In the genomic region with DNA sequence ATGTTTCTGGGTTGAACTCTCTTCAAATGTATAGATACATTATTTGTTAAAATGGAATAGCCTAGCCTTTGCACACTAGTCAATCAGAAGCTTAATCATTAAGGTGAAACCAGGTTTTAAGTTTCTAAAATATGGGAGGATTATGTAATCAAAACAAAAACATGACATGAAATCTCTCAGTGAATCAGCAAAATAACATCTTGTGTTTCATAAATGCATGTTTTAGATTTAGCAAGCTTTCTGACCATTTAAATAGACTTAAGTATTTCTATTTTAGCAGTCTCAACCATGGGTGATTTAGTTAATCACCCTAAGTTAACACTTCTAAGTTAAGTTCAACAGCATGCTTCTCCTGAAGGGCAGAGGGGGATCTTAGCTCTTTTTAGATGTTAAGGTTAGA, we compare ENCODE assay signal across 23 cellular contexts. TPM values are rescaled to one million over a fixed set of nuclear protein-coding genes. Genes with fewer than 3 reads are reported as not detected.
A peak's percentile ranks its signal among the peaks of the same experiment; 100 is the strongest.
DNase-seq lines count a peak whose midpoint lies in the region; ATAC-seq, FAIRE-seq and TF ChIP-seq lines count a peak whose summit lies in the region.
"Had no signal": no experiment of that assay in that cellular context is flagged by ENCODE, and none has a peak within 500 bp of the region (broad histone marks: within the 10 kb centered on the region; RNA-seq: fewer than 3 reads in every experiment).

No MANE protein-coding gene starts in this region.

- DNase-seq in HFFc6 = no peak
- DNase-seq in GM12878 (ENCODE audit: low read depth, low spot score) = no peak
- peak; percentile 49 for DNase-seq in fibroblast of villous mesenchyme (ENCODE audit: low read depth)
- no peak for DNase-seq in DMS114 treated with DMSO at 0.1 percent for 48 hours (lab: John Stamatoyannopoulos, UW; ENCODE audit: unreplicated experiment)
- DNase-seq in A172 (ENCODE audit: low spot score) = no peak
- DNase-seq in upper lobe of right lung = no peak
- no peak for DNase-seq in type B pancreatic cell (ENCODE audit: extremely low spot score, unreplicated experiment)
- DNase-seq: activated CD4-positive, alpha-beta T cell treated with anti-CD3 and anti-CD28 coated beads, Interleukin-2, amount 10 ng/mL, durations not matched to agents 24 days and 14 days; erythroblast; Kasumi-1; NCI-H1417; NCI-H510A; NK-92 treated with Interleukin-12 subunit alpha and Interleukin-12 subunit beta, amount 100 ng/mL, for 24 hours; Peyer's patch; spleen; stimulated activated CD4-positive, alpha-beta T cell treated with anti-CD3 and anti-CD28 coated beads, Interleukin-4, amount 100 ng/mL, for 24 hours; tibial artery had no signal

- H3K4me3 Mint-ChIP-seq in HFFc6 (no peak overlapping the region), type B pancreatic cell (no peak overlapping the region)
- H3K4me3 Mint-ChIP-seq: activated CD4-positive, alpha-beta T cell treated with anti-CD3 and anti-CD28 coated beads, Interleukin-2, amount 10 ng/mL, durations not matched to agents 24 days and 14 days; activated naive CD4-positive, alpha-beta T cell treated with anti-CD3 and anti-CD28 coated beads, Interleukin-2, amount 50 U/mL, for 24 hours; stimulated activated naive CD8-positive, alpha-beta T cell treated with anti-CD3 and anti-CD28 coated beads, Interleukin-15, Interleukin-2, amounts not matched to agents 100 ng/mL and 50 ng/mL, for 24 hours; T-helper 1 cell treated with Interleukin-12 subunit alpha and Interleukin-12 subunit beta and Interleukin-4 antibody, amounts not matched to agents 30 μg/mL and 1 μg/mL, for 36 hours had no signal

- ATAC-seq in GM12878 = no peak; the same call in 2 of the 3 replicates
- ATAC-seq in upper lobe of right lung = no peak

- H2AFZ ChIP-seq in ACC112 (ENCODE audit: low read length, unreplicated experiment) (no peak overlapping the region), GM12878 (ENCODE audit: control insufficient read depth, low read depth, low read length) (no peak overlapping the region)

- no peak for TF ChIP-seq RAD21 in GM12878 (IDR thresholded peaks at IDR 0.05; ENCODE audit: insufficient read depth, low read depth, low read length)

- peaks cover 44% of the 10 kb centered on the region for H3K79me2 ChIP-seq in ACC112 (ENCODE audit: control insufficient read depth, insufficient read depth, low read length, unreplicated experiment)
- peaks cover 22% of the 10 kb centered on the region for H3K79me2 ChIP-seq in GM12878 (ENCODE audit: control insufficient read depth, insufficient read depth, low read length)

- SMC1A ChIA-PET in GM12878 (lab: Charles Lee; ENCODE audit: uncharacterized antibody, unreplicated experiment) = interaction anchor here (0.8 to 3.4 kb wide), 9 partner anchors 9 to 186 kb away, joined by 3 to 20 read pairs (median 6); a partner anchor contains a TSS

- peaks cover 8% of the 10 kb centered on the region for H3K36me3 ChIP-seq in ACC112 (ENCODE audit: insufficient read depth, low read length)
- H3K36me3 ChIP-seq in GM12878 (ENCODE audit: control insufficient read depth in 2 of 2, insufficient read depth in 2 of 2, low read length in 1 of 2) = peaks cover 0 to 10% of the 10 kb centered on the region in 2 experiments; a peak in 3 of 4 replicates
- peaks cover 7% of the 10 kb centered on the region for H3K36me3 ChIP-seq in upper lobe of right lung

- H3K27me3 ChIP-seq in ACC112 (ENCODE audit: insufficient read depth, low read length) (no peaks in the 10 kb centered on the region), GM12878 (replicated peaks in 1 of 2; ENCODE audit: control insufficient read depth in 2 of 2, insufficient read depth in 2 of 2, low read length in 1 of 2) (no peaks in the 10 kb centered on the region), upper lobe of right lung (no peaks in the 10 kb centered on the region)
- H3K27me3 ChIP-seq: ascending aorta; BLaER1 treated with 17β-estradiol and CSF1 and Interleukin-3, amounts not matched to agents 10 nM and 100 nM; Peyer's patch; spleen; tibial artery had no signal

- H3K27ac Mint-ChIP-seq in HFFc6 (peak overlapping the region; percentile 76), type B pancreatic cell (no peak overlapping the region)
- H3K27ac Mint-ChIP-seq: activated CD4-positive, alpha-beta T cell treated with anti-CD3 and anti-CD28 coated beads, Interleukin-2, amount 10 ng/mL, durations not matched to agents 24 days and 14 days; activated naive CD4-positive, alpha-beta T cell treated with anti-CD3 and anti-CD28 coated beads, Interleukin-2, amount 50 U/mL, for 24 hours; stimulated activated naive CD8-positive, alpha-beta T cell treated with anti-CD3 and anti-CD28 coated beads, Interleukin-15, Interleukin-2, amounts not matched to agents 100 ng/mL and 50 ng/mL, for 24 hours; T-helper 1 cell treated with Interleukin-12 subunit alpha and Interleukin-12 subunit beta and Interleukin-4 antibody, amounts not matched to agents 30 μg/mL and 1 μg/mL, for 36 hours had no signal

- in situ Hi-C loops in GM12878 (cut with MboI) = no loop called here

- TF ChIP-seq POLR2A in GM12878 (IDR thresholded peaks at IDR 0.05; ENCODE audit: low read depth, low read length) = no peak

- peak overlapping the region; percentile 59 for H3K27ac ChIP-seq in ACC112 (ENCODE audit: low read depth, low read length)
- H3K27ac ChIP-seq in GM12878 (ENCODE audit: control insufficient read depth, insufficient read depth) = no peak overlapping the region
- H3K27ac ChIP-seq in upper lobe of right lung = no peak overlapping the region
- H3K27ac ChIP-seq: ascending aorta; BLaER1 treated with 17β-estradiol and CSF1 and Interleukin-3, amounts not matched to agents 10 nM and 100 nM; Peyer's patch; spleen; tibial artery had no signal

- no peaks in the 10 kb centered on the region for H4K20me1 ChIP-seq in GM12878 (ENCODE audit: control insufficient read depth, insufficient read depth)

- RAD21 ChIA-PET in GM12878 (lab: Charles Lee; ENCODE audit: unreplicated experiment) = interaction anchor here (0.8 to 1.3 kb wide), 3 partner anchors 9 to 14 kb away, joined by 3 to 5 read pairs (median 3); no protein-coding TSS in a partner anchor

- no peak overlapping the region for H3K4me3 ChIP-seq in ACC112 (ENCODE audit: low read depth, low read length)
- H3K4me3 ChIP-seq in GM12878 = 0 out of 2 replicates have a peak overlapping the region, but pooled peaks have one; percentile 7
- no peak overlapping the region for H3K4me3 ChIP-seq in fibroblast of villous mesenchyme (ENCODE audit: low read depth, low read length)
- no peak overlapping the region for H3K4me3 ChIP-seq in upper lobe of right lung
- H3K4me3 ChIP-seq: ascending aorta; BLaER1 treated with 17β-estradiol and CSF1 and Interleukin-3, amounts not matched to agents 10 nM and 100 nM; Peyer's patch; spleen; tibial artery had no signal

- peaks cover 67% of the 10 kb centered on the region for H3K36me3 Mint-ChIP-seq in HFFc6 (ENCODE audit: low read depth)
- peaks cover 29% of the 10 kb centered on the region for H3K36me3 Mint-ChIP-seq in type B pancreatic cell

- TF ChIP-seq CTCF in HFFc6 (IDR thresholded peaks at IDR 0.05) (no peak), GM12878 (IDR thresholded peaks at IDR 0.05 in 2 of 3, conservative IDR thresholded peaks at IDR 0.05 in 1 of 3; ENCODE audit: control insufficient read depth in 2 of 3, extremely low read depth in 1 of 3, insufficient read depth in 1 of 3, low read depth in 3 of 3, low read length in 3 of 3) (no peak), fibroblast of villous mesenchyme (IDR thresholded peaks at IDR 0.05; ENCODE audit: insufficient read depth, low read depth, low read length) (no peak), upper lobe of right lung (IDR thresholded peaks at IDR 0.05) (no peak), type B pancreatic cell (conservative IDR thresholded peaks at IDR 0.05) (no peak)

- CTCF ChIA-PET in GM12878 (lab: Yijun Ruan, JAX) = interaction anchor here (0.6 to 1.7 kb wide), 6 partner anchors 8 to 673 kb away, joined by 3 to 7 read pairs (median 4); a partner anchor contains a TSS

- no TSS peak for BruUV-seq in GM12878 (replicated peaks; lab: Mats Ljungman, UMichigan)

- FAIRE-seq in GM12878 (lab: Jason Lieb, UNC) = no peak

- no peak for TF ChIP-seq EP300 in GM12878 (IDR thresholded peaks at IDR 0.05; ENCODE audit: borderline replicate concordance in 1 of 2, control insufficient read depth in 1 of 2, low read depth in 2 of 2, low read length in 2 of 2)

- H3K9me3 Mint-ChIP-seq in HFFc6 (peaks cover 6% of the 10 kb centered on the region), type B pancreatic cell (peaks cover 1% of the 10 kb centered on the region)
- H3K9me3 Mint-ChIP-seq: activated naive CD4-positive, alpha-beta T cell treated with anti-CD3 and anti-CD28 coated beads, Interleukin-2, amount 50 U/mL, for 24 hours had no signal

- peaks cover 45% of the 10 kb centered on the region for H3K4me1 Mint-ChIP-seq in HFFc6 (ENCODE audit: low read depth)
- no peaks in the 10 kb centered on the region for H3K4me1 Mint-ChIP-seq in type B pancreatic cell (ENCODE audit: unreplicated experiment)

- POLR2A ChIA-PET in GM12878 (lab: Charles Lee) = interaction anchor here (0.7 to 3.3 kb wide), 2 partner anchors 10 to 12 kb away, joined by 3 to 13 read pairs; a partner anchor contains a TSS

- H3K27me3 Mint-ChIP-seq in HFFc6 (ENCODE audit: insufficient read depth) (no peaks in the 10 kb centered on the region; the same call in 1 of the 2 replicates), type B pancreatic cell (no peaks in the 10 kb centered on the region)
- H3K27me3 Mint-ChIP-seq: activated CD4-positive, alpha-beta T cell treated with anti-CD3 and anti-CD28 coated beads, Interleukin-2, amount 10 ng/mL, durations not matched to agents 24 days and 14 days; activated naive CD4-positive, alpha-beta T cell treated with anti-CD3 and anti-CD28 coated beads, Interleukin-2, amount 50 U/mL, for 24 hours; stimulated activated naive CD8-positive, alpha-beta T cell treated with anti-CD3 and anti-CD28 coated beads, Interleukin-15, Interleukin-2, amounts not matched to agents 100 ng/mL and 50 ng/mL, for 24 hours had no signal

- H3K9me3 ChIP-seq in GM12878 (replicated peaks; ENCODE audit: control insufficient read depth, insufficient read depth, low read length) = peaks cover 4% of the 10 kb centered on the region
- no peaks in the 10 kb centered on the region for H3K9me3 ChIP-seq in upper lobe of right lung
- H3K9me3 ChIP-seq: ascending aorta, Peyer's patch, tibial artery had no signal

- no peak overlapping the region for H3K4me2 ChIP-seq in GM12878 (ENCODE audit: control insufficient read depth, insufficient read depth)
- H3K4me2 ChIP-seq: BLaER1 treated with 17β-estradiol and CSF1 and Interleukin-3, amounts not matched to agents 10 nM and 100 nM had no signal

- intact Hi-C loops in GM12878 (cut with micrococcal nuclease; ENCODE audit: unreplicated experiment) (no loop called here), upper lobe of right lung (cut with DNase I) (no loop called here)

- H3K9ac ChIP-seq in GM12878 (ENCODE audit: control insufficient read depth, insufficient read depth, low read length) = no peak overlapping the region
- H3K9ac ChIP-seq: BLaER1 treated with 17β-estradiol and CSF1 and Interleukin-3, amounts not matched to agents 10 nM and 100 nM had no signal

- H3K4me1 ChIP-seq in ACC112 (ENCODE audit: control insufficient read depth, insufficient read depth, low read length, unreplicated experiment) (peaks cover 17% of the 10 kb centered on the region), GM12878 (ENCODE audit: control insufficient read depth, insufficient read depth, low read length) (no peaks in the 10 kb centered on the region), upper lobe of right lung (no peaks in the 10 kb centered on the region)
- H3K4me1 ChIP-seq: ascending aorta, Peyer's patch, tibial artery had no signal

RNA-seq across cellular contexts. Expression of a gene that starts 11.3 kb away (rescaled TPM):
- total RNA-seq in HFFc6 (2021; fragmentation: NEBNext Ultra II Directional; extraction: Animal tissue kit (Norgen Biotek cat#: 25700)) = 10 to 100 TPM; 28.6 to 35.7 (median 29.9) TPM
- total RNA-seq in GM12878 (2013; cell fraction: nucleolus; rRNA removed) = 28.0 and 28.5 TPM in 2 replicates
- total RNA-seq in GM12878 (2014; rRNA removed) (14.9 and 17.5 TPM in 2 replicates), GM12878 (2014; rRNA removed; fragmentation: Illumina TruSeq; extraction: Trizol) (17.9 and 18.5 TPM in 2 replicates), GM12878 (2021) (22.8 and 24.9 TPM in 2 replicates), fibroblast of villous mesenchyme (16.1 and 32.4 TPM in 2 replicates), upper lobe of right lung (16.8 TPM), type B pancreatic cell (ENCODE audit: low replicate concordance) (16.0 and 26.9 TPM in 2 replicates)
- polyA plus RNA-seq in GM12878 (2011; ENCODE audit: low read depth) = 16.5 TPM
- polyA plus RNA-seq in GM12878 (2011; rRNA removed) (19.2 and 31.2 TPM in 2 replicates), GM12878 (2014; fragmentation: Illumina TruSeq; extraction: Trizol) (21.9 and 28.9 TPM in 2 replicates), GM12878 (2014; fragmentation: Nextera tagmentation; extraction: Ambion mirVana) (10 to 100 TPM in 1 of 2 experiments, 1 to 10 TPM in 1; 9.2 to 17.6 TPM), GM12878 (2014; rRNA removed) (14.1 and 14.5 TPM in 2 replicates), GM12878 (2016; fragmentation: Nextera tagmentation; extraction: Ambion mirVana) (10 to 100 TPM; 13.0 to 13.9 TPM)
- polyA plus RNA-seq in GM12878 (2011; cell fraction: cytosol; rRNA removed) = 12.5 and 12.8 TPM in 2 replicates
- polyA plus RNA-seq in GM12878 (2011; cell fraction: nucleus; rRNA removed) = 7.3 and 7.7 TPM in 2 replicates
- 6.8 and 11.6 TPM in 2 replicates for polyA plus RNA-seq in GM12878 (2012)
- polyA minus RNA-seq in GM12878 (2011; rRNA and poly(A)+ RNA removed) = 16.6 and 32.4 TPM in 2 replicates
- 6.2 and 7.6 TPM in 2 replicates for polyA minus RNA-seq in GM12878 (2011; cell fraction: cytosol; rRNA and poly(A)+ RNA removed)
- 6.9 and 14.5 TPM in 2 replicates for polyA minus RNA-seq in GM12878 (2011; cell fraction: nucleus; rRNA and poly(A)+ RNA removed)
- total RNA-seq in A172 (2014; rRNA removed; shearing (Covaris generic)) = 20.6 and 30.0 TPM in 2 replicates

RNA-seq across cellular contexts. Expression of a gene that starts 11.5 kb away (rescaled TPM):
- 10 to 100 TPM; 32.0 to 39.4 (median 36.9) TPM for total RNA-seq in HFFc6 (2021; fragmentation: NEBNext Ultra II Directional; extraction: Animal tissue kit (Norgen Biotek cat#: 25700))
- 15.9 and 16.3 TPM in 2 replicates for total RNA-seq in GM12878 (2013; cell fraction: nucleolus; rRNA removed)
- total RNA-seq in GM12878 (2014; rRNA removed) (10.5 and 11.1 TPM in 2 replicates), GM12878 (2014; rRNA removed; fragmentation: Illumina TruSeq; extraction: Trizol) (21.7 and 21.8 TPM in 2 replicates), GM12878 (2021) (22.2 and 23.3 TPM in 2 replicates), fibroblast of villous mesenchyme (16.1 and 18.1 TPM in 2 replicates), upper lobe of right lung (17.2 TPM), type B pancreatic cell (ENCODE audit: low replicate concordance) (13.5 and 15.5 TPM in 2 replicates)
- 14.2 TPM for polyA plus RNA-seq in GM12878 (2011; ENCODE audit: low read depth)
- polyA plus RNA-seq in GM12878 (2011; rRNA removed) (12.8 and 19.4 TPM in 2 replicates), GM12878 (2014; fragmentation: Illumina TruSeq; extraction: Trizol) (37.7 and 50.0 TPM in 2 replicates), GM12878 (2014; fragmentation: Nextera tagmentation; extraction: Ambion mirVana) (10 to 100 TPM; 28.1 to 30.3 TPM), GM12878 (2014; rRNA removed) (13.6 and 14.4 TPM in 2 replicates), GM12878 (2016; fragmentation: Nextera tagmentation; extraction: Ambion mirVana) (10 to 100 TPM; 36.5 to 38.0 TPM)
- polyA plus RNA-seq in GM12878 (2011; cell fraction: cytosol; rRNA removed) = 4.6 and 5.3 TPM in 2 replicates
- 2.8 and 3.6 TPM in 2 replicates for polyA plus RNA-seq in GM12878 (2011; cell fraction: nucleus; rRNA removed)
- 16.3 and 16.4 TPM in 2 replicates for polyA plus RNA-seq in GM12878 (2012)
- polyA minus RNA-seq in GM12878 (2011; rRNA and poly(A)+ RNA removed) = 6.7 and 7.9 TPM in 2 replicates
- 1.9 and 2.6 TPM in 2 replicates for polyA minus RNA-seq in GM12878 (2011; cell fraction: cytosol; rRNA and poly(A)+ RNA removed)
- 2.2 and 5.0 TPM in 2 replicates for polyA minus RNA-seq in GM12878 (2011; cell fraction: nucleus; rRNA and poly(A)+ RNA removed)
- 24.4 and 33.5 TPM in 2 replicates for total RNA-seq in A172 (2014; rRNA removed; shearing (Covaris generic))
